33 cellular contexts compared by ENCODE assay signal in genomic region chr20:48302844-48303552, GRCh38.
"Had no signal": no experiment of that assay in that cellular context is flagged by ENCODE, and none has a peak within 500 bp of the region (broad histone marks: within the 10 kb centered on the region; RNA-seq: fewer than 3 reads in every experiment).

No MANE protein-coding gene starts in this region.

- H3K9me3 ChIP-seq: ascending aorta, breast epithelium, colonic mucosa, esophagus squamous epithelium had no signal

- DNase-seq: activated B cell treated with CpG ODN at 0.5 μM for 24 hours; activated CD4-positive, alpha-beta T cell treated with anti-CD3 and anti-CD28 coated beads for 48 hours; activated CD4-positive, alpha-beta T cell treated with anti-CD3 and anti-CD28 coated beads, Interleukin-2, amount 50 U/mL, for 1 hour; activated CD4-positive, alpha-beta T cell treated with anti-CD3 and anti-CD28 coated beads, Interleukin-2, amount 50 U/mL, for 48 hours; activated CD8-positive, alpha-beta memory T cell treated with anti-CD3 and anti-CD28 coated beads for 24 hours; activated CD8-positive, alpha-beta T cell treated with anti-CD3 and anti-CD28 coated beads for 36 hours; activated effector memory CD4-positive, alpha-beta T cell treated with Interleukin-2 at 50 U/mL for 16 hours; activated gamma-delta T cell treated with Interleukin-2 at 50 U/mL for 16 hours; activated naive CD4-positive, alpha-beta T cell treated with anti-CD3 and anti-CD28 coated beads, Interleukin-2, amount 50 U/mL, for 16 hours; activated naive CD4-positive, alpha-beta T cell treated with Interleukin-2 at 50 U/mL for 16 hours; activated naive CD8-positive, alpha-beta T cell treated with anti-CD3 and anti-CD28 coated beads for 36 hours; activated T-cell treated with anti-CD3 and anti-CD28 coated beads, Interleukin-2, amount 50 U/mL, for 4 hours; central memory CD4-positive, alpha-beta T cell; cerebellar nuclear complex; colonic mucosa; effector CD8-positive, alpha-beta T cell; esophagus squamous epithelium; foreskin melanocyte; T-helper 1 cell; T-helper 17 cell; T1000; WERI-Rb-1 had no signal

- H3K27ac Mint-ChIP-seq: activated B cell treated with CpG ODN at 0.5 μM for 24 hours; activated CD8-positive, alpha-beta T cell treated with anti-CD3 and anti-CD28 coated beads for 36 hours; activated naive CD8-positive, alpha-beta T cell treated with anti-CD3 and anti-CD28 coated beads for 36 hours; activated T-helper 17 cell treated with anti-CD3 and anti-CD28 coated beads, Interleukin-2, amount 50 U/mL, for 72 hours; T-helper 17 cell; T-helper 2 cell treated with Interferon-gamma antibody and Interleukin-4, amounts not matched to agents 5 μg/mL and 100 μg/mL, for 36 hours had no signal

- H3K4me3 Mint-ChIP-seq: activated B cell treated with CpG ODN at 0.5 μM for 24 hours; activated CD8-positive, alpha-beta T cell treated with anti-CD3 and anti-CD28 coated beads for 36 hours; activated naive CD8-positive, alpha-beta T cell treated with anti-CD3 and anti-CD28 coated beads for 36 hours; activated T-cell treated with anti-CD3 and anti-CD28 coated beads, Interleukin-2, amount 50 U/mL, for 4 hours; activated T-helper 17 cell treated with anti-CD3 and anti-CD28 coated beads, Interleukin-2, amount 50 U/mL, for 72 hours; brain; T-helper 17 cell; T-helper 2 cell treated with Interferon-gamma antibody and Interleukin-4, amounts not matched to agents 5 μg/mL and 100 μg/mL, for 36 hours had no signal

- H3K27ac ChIP-seq: ascending aorta, breast epithelium, cardiac muscle cell, colonic mucosa, epithelial cell of prostate, esophagus squamous epithelium, gastroesophageal sphincter, WERI-Rb-1 had no signal

- FAIRE-seq: endometrium, endothelial cell of umbilical vein had no signal

- H3K9me3 Mint-ChIP-seq: activated B cell treated with CpG ODN at 0.5 μM for 24 hours; activated CD8-positive, alpha-beta T cell treated with anti-CD3 and anti-CD28 coated beads for 36 hours; activated naive CD8-positive, alpha-beta T cell treated with anti-CD3 and anti-CD28 coated beads for 36 hours; activated T-cell treated with anti-CD3 and anti-CD28 coated beads, Interleukin-2, amount 50 U/mL, for 4 hours; activated T-helper 17 cell treated with anti-CD3 and anti-CD28 coated beads, Interleukin-2, amount 50 U/mL, for 72 hours; T-helper 2 cell treated with Interferon-gamma antibody and Interleukin-4, amounts not matched to agents 5 μg/mL and 100 μg/mL, for 36 hours had no signal

- H3K4me1 Mint-ChIP-seq: activated B cell treated with CpG ODN at 0.5 μM for 24 hours; activated naive CD8-positive, alpha-beta T cell treated with anti-CD3 and anti-CD28 coated beads for 36 hours; activated T-helper 17 cell treated with anti-CD3 and anti-CD28 coated beads, Interleukin-2, amount 50 U/mL, for 72 hours; T-helper 17 cell had no signal

- H3K4me1 ChIP-seq: breast epithelium, colonic mucosa had no signal

- ATAC-seq: activated CD4-positive, CD25-positive, alpha-beta regulatory T cell treated with anti-CD3 and anti-CD28 coated beads, Interleukin-2, amount 50 U/mL, for 24 hours; activated CD8-positive, alpha-beta T cell treated with anti-CD3 and anti-CD28 coated beads for 36 hours; activated T-cell treated with anti-CD3 and anti-CD28 coated beads, Interleukin-2, amount 50 U/mL, for 4 hours; activated T-helper 17 cell treated with anti-CD3 and anti-CD28 coated beads, Interleukin-2, amount 50 U/mL, for 72 hours; gastroesophageal sphincter; T-helper 17 cell had no signal

- H3K36me3 Mint-ChIP-seq: activated naive CD8-positive, alpha-beta T cell treated with anti-CD3 and anti-CD28 coated beads for 36 hours; brain had no signal

- H3K4me3 ChIP-seq: ascending aorta, breast epithelium, cardiac muscle cell, colonic mucosa, esophagus squamous epithelium, gastroesophageal sphincter had no signal

- H3K27me3 ChIP-seq: ascending aorta, breast epithelium, cardiac muscle cell, colonic mucosa, gastroesophageal sphincter had no signal

- H3K36me3 ChIP-seq: ascending aorta, breast epithelium, cardiac muscle cell, colonic mucosa, esophagus squamous epithelium, gastroesophageal sphincter, WERI-Rb-1 had no signal
